In the genomic region with DNA sequence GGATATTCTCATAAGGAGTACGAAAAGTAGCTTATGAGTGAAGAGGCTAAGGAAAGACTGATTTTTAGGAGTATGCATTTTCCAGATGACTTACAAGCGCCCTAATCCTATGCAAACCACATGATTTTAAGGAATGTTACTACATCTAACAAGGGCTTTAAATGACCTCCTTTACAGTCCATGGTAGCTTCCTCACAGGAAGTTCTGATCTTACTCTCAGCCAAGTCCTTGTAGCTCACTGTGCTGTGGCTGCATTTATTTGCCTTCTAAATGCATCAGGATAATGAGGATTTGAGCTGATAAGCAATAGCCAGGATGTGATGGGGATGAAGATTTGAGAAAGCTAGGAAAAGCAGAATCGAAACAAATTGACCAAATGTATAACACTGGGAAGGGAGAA, we compare ENCODE assay signal across 1 cellular context.
TF ChIP-seq lines count a peak whose summit lies in the region.

No MANE protein-coding gene starts in this region.

TF ChIP-seq in endothelial cell of umbilical vein, 7 proteins besides CTCF, POLR2A, EP300 and RAD21:
- TF ChIP-seq JUN (IDR thresholded peaks at IDR 0.05; ENCODE audit: borderline replicate concordance, insufficient read depth, insufficient read length, low read depth) (no peak), POLR2AphosphoS5 (IDR thresholded peaks at IDR 0.05; ENCODE audit: insufficient read depth, low read depth, low read length) (no peak), FOS (IDR thresholded peaks at IDR 0.05; ENCODE audit: borderline replicate concordance, insufficient read depth, low read length) (no peak), EZH2 (IDR thresholded peaks at IDR 0.05; ENCODE audit: borderline replicate concordance, low read depth, low read length, severe bottlenecking) (no peak)
- TF ChIP-seq, protein P1, sequence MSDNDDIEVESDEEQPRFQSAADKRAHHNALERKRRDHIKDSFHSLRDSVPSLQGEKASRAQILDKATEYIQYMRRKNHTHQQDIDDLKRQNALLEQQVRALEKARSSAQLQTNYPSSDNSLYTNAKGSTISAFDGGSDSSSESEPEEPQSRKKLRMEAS (IDR thresholded peaks at IDR 0.05; ENCODE audit: insufficient read depth, insufficient read length), result no peak
